Comparison of ENCODE assay signal across 8 cellular contexts in the genomic region with DNA sequence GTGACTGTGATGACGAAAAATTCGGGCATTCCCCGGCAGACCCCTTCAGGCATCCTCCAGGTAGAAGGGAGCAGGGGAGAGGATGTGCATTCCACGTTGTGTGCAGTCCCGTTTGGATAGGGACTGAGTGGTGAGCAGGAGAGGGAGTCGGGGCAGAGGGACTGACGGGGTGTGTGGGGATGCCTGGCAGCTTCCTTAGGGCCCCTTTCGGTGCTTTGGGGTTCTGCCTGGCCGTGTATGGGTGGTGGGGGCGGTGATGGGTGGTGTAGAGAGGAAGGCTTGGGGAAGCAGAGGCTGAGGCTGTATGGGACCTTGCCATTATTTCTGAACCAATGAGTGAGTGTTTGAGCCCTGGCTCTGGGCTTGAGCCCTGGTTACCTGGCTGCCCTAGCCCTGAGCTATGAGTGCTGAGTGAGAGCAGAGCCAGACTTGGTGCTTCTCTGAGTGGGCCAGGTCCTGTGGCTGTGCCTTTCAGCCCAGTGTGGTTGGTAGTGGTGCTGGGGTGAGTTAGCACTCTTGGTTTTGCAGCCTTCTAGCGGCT. TPM values are rescaled to one million over a fixed set of nuclear protein-coding genes. Genes with fewer than 3 reads are reported as not detected.
DNase-seq lines count a peak whose midpoint lies in the region; ATAC-seq, FAIRE-seq and TF ChIP-seq lines count a peak whose summit lies in the region.

No MANE protein-coding gene starts in this region.

- H3K27me3 ChIP-seq in bronchial epithelial cell (ENCODE audit: control insufficient read depth, insufficient read depth, low read length) (no peaks in the 10 kb centered on the region), muscle layer of duodenum (ENCODE audit: low read depth, low read length) (no peaks in the 10 kb centered on the region)

- H3K9ac ChIP-seq in ES-I3 (ENCODE audit: low read depth, low read length) = peak overlapping the region; percentile 93

- ATAC-seq in GM21447 (IDR thresholded peaks at IDR 0.05; ENCODE audit: unreplicated experiment) = no peak

- DNase-seq in NCI-H69 (lab: John Stamatoyannopoulos, UW) = peak; percentile 64
- no peak for DNase-seq in bronchial epithelial cell (ENCODE audit: low read depth)
- DNase-seq in SHP77 (lab: John Stamatoyannopoulos, UW) = no peak
- no peak for DNase-seq in NCI-H510A treated with DMSO at 0.1 percent for 48 hours (lab: John Stamatoyannopoulos, UW)
- no peak for DNase-seq in NOMO-1 treated with DMSO at 0.1 percent for 48 hours (lab: John Stamatoyannopoulos, UW; ENCODE audit: unreplicated experiment)

- peaks cover 6% of the 10 kb centered on the region for H3K36me3 ChIP-seq in ES-I3 (ENCODE audit: insufficient read depth, low read length)
- peaks cover 29% of the 10 kb centered on the region for H3K36me3 ChIP-seq in bronchial epithelial cell (ENCODE audit: control insufficient read depth, insufficient read depth, low read length)
- H3K36me3 ChIP-seq in muscle layer of duodenum (ENCODE audit: control insufficient read depth in 1 of 2, insufficient read depth in 2 of 2, low read length in 2 of 2) = peaks cover 19 to 23% of the 10 kb centered on the region in 2 donors

- no peak for FAIRE-seq in bronchial epithelial cell (lab: Jason Lieb, UNC)

- H3K4me1 ChIP-seq in ES-I3 (ENCODE audit: insufficient read depth, low read length) (peaks cover 13% of the 10 kb centered on the region), muscle layer of duodenum (ENCODE audit: control insufficient read depth in 1 of 2, insufficient read depth in 2 of 2, low read length in 2 of 2) (peaks cover 10 to 44% of the 10 kb centered on the region in 2 donors)

- H3K27ac ChIP-seq in muscle layer of duodenum (ENCODE audit: low read length) = peak overlapping the region; percentile 3

- TF ChIP-seq CTCF in bronchial epithelial cell (IDR thresholded peaks at IDR 0.05; ENCODE audit: insufficient read depth, low read length, severe bottlenecking) = no peak

- H3K4me3 ChIP-seq in bronchial epithelial cell (ENCODE audit: low read depth, low read length) (peak overlapping the region; percentile 66), muscle layer of duodenum (ENCODE audit: low read depth in 1 of 2, low read length in 2 of 2) (peak overlapping the region; percentile 57 to 91)

- H3K9me3 ChIP-seq in ES-I3 (ENCODE audit: control insufficient read depth, insufficient read depth, low read length) (no peaks in the 10 kb centered on the region), muscle layer of duodenum (ENCODE audit: control insufficient read depth in 1 of 2, low read length in 2 of 2) (no peaks in the 10 kb centered on the region)

RNA-seq across cellular contexts. Expression of a gene that starts 0.9 kb away (rescaled TPM):
- total RNA-seq in bronchial epithelial cell = 12.6 and 24.6 TPM in 2 replicates

RNA-seq across cellular contexts. Expression of a gene that starts 8.9 kb away (rescaled TPM):
- total RNA-seq in bronchial epithelial cell = not detected in 2 replicates

RNA-seq across cellular contexts. Expression of a gene that starts 18.5 kb away (rescaled TPM):
- not detected in 2 replicates for total RNA-seq in bronchial epithelial cell

RNA-seq across cellular contexts. Expression of a gene that starts 33.5 kb away (rescaled TPM):
- 0.53 and 1.3 TPM in 2 replicates for total RNA-seq in bronchial epithelial cell
